ENCODE assay signal across 8 cellular contexts in the genomic region with DNA sequence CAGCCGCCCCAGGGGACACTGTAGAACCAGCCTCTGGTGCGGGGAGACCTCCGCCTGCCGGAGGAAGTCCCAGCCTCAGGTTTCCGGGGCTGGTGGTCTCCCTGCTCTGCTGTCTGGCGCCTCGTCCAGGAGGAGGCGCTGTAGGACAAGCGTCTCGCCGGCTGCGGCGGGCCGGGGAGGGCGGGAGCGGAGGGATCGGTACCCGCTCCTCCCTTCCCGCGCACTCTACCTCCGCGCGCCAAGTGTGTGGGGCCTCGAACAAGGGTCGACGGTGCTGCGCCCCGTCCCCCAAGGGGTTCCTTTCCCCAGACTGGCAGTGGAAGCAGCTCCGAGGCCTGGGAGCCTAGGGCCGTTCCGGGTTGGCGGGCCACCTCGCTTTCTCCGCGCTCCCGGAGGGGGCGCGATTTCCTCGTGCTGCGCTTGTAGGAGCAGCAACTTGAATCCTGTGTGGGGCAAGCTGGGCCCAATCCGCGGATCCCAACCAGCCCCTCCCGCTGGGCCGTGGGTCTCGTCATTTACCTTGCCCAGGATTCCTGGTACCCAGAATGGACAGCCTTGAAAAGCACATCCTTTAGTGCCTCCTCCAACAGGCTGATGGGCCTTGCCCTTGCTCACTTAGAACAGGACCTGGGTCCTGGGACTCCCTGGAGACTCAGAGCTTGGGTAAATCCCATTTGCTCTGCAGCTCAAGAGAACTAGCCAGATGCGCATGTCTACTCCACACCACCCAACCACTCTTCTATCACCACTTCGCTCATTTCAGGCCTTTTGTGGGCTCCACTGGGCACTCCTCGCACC. TPM values are rescaled to one million over a fixed set of nuclear protein-coding genes. Genes with fewer than 3 reads are reported as not detected.
DNase-seq lines count a peak whose midpoint lies in the region; ATAC-seq, FAIRE-seq and TF ChIP-seq lines count a peak whose summit lies in the region.

No MANE protein-coding gene starts in this region.

- H3K56ac ChIP-seq in H1 (replicated peaks; ENCODE audit: insufficient read length, low read depth, low read length), result no peak overlapping the region

- DNase-seq in AG08395 (ENCODE audit: low spot score), result peak; percentile 90
- DNase-seq in NCI-H345 treated with DMSO at 0.1 percent for 48 hours (lab: John Stamatoyannopoulos, UW; ENCODE audit: unreplicated experiment), result peak; percentile 51
- peak; percentile 63 to 67 for DNase-seq in activated CD4-positive, alpha-beta T cell treated with anti-CD3 and anti-CD28 coated beads, Interleukin-2, amount 50 U/mL, for 48 hours
- peak; percentile 66 to 92 for DNase-seq in H1 (ENCODE audit: low read depth in 1 of 2, low spot score in 2 of 2)
- DNase-seq in mesenteric fat pad (ENCODE audit: low spot score), result peak; percentile 92
- DNase-seq in stimulated activated CD8-positive, alpha-beta memory T cell treated with anti-CD3 and anti-CD28 coated beads, Interleukin-2, amount 100 ng/mL, for 48 hours (ENCODE audit: low read depth in 2 of 2), result peak; percentile 59 to 64

- H3K27me3 ChIP-seq in H1 (replicated peaks in 1 of 4; ENCODE audit: control insufficient read depth in 3 of 4, extremely low read depth in 1 of 4, insufficient read depth in 3 of 4, low read length in 3 of 4), result peaks cover 81 to 100% (median 96%) of the 10 kb centered on the region in 4 experiments

- peak overlapping the region; percentile 91 for H4K91ac ChIP-seq in H1 (replicated peaks; ENCODE audit: insufficient read length, low read length)

- peak overlapping the region; percentile 61; the same call in 1 of the 2 replicates for H2BK15ac ChIP-seq in H1 (ENCODE audit: low read length)

- peak overlapping the region; percentile 51; the same call in 1 of the 2 replicates for H3K18ac ChIP-seq in H1 (ENCODE audit: extremely low read depth, low read length)

- no peak overlapping the region for H3K14ac ChIP-seq in H1 (ENCODE audit: insufficient read length)

- no peak for TF ChIP-seq POLR2A in H1 (IDR thresholded peaks at IDR 0.05; ENCODE audit: control extremely low read depth in 1 of 2, low read depth in 2 of 2, low read length in 2 of 2)

- no peak overlapping the region for H4K5ac ChIP-seq in H1 (ENCODE audit: insufficient read length, low read depth, low read length)

- H3K9me3 ChIP-seq in H1 (ENCODE audit: insufficient read depth in 2 of 2, low read depth in 1 of 2, low read length in 1 of 2), result no peaks in the 10 kb centered on the region; a peak in 1 of 4 replicates

- H3K4ac ChIP-seq in H1 (replicated peaks; ENCODE audit: insufficient read length, low read depth, low read length), result no peak overlapping the region

- H3K79me2 ChIP-seq in H1 (ENCODE audit: control insufficient read depth in 1 of 2, insufficient read depth in 2 of 2, low read length in 2 of 2), result no peaks in the 10 kb centered on the region

- peaks cover 3% of the 10 kb centered on the region; the same call in 1 of the 2 replicates for H3K23me2 ChIP-seq in H1 (ENCODE audit: low read depth, low read length)

- H2AK5ac ChIP-seq in H1 (ENCODE audit: low read depth, low read length), result no peak overlapping the region

- CTCF ChIA-PET in H1 (lab: Charles Lee; ENCODE audit: partially characterized antibody), result interaction anchor here (0.6 to 10.0 kb wide), 90 partner anchors 9 to 1620 kb away, joined by 3 to 119 read pairs (median 5); a partner anchor contains a TSS

- no peak overlapping the region; a peak in 1 of 7 replicates for H3K9ac ChIP-seq in H1 (replicated peaks in 1 of 4; ENCODE audit: extremely low read depth in 1 of 4, low read depth in 3 of 4, low read length in 3 of 4)

- POLR2A ChIA-PET in H1 (lab: Charles Lee; ENCODE audit: partially characterized antibody), result interaction anchor here (0.6 to 1.8 kb wide), 4 partner anchors 10 to 48 kb away, joined by 3 to 4 read pairs (median 3); a partner anchor contains a TSS

- 10% methylated on average over 35 of the region's 48 CpGs; no CpG with 5 or more reads in 1 of the 2 experiments for WGBS in H1 (ENCODE audit: extremely low coverage in 1 of 2, insufficient coverage in 1 of 2, insufficient read length in 1 of 2, insufficient replicate concordance in 2 of 2, low coverage in 1 of 2, low lambda C conversion rate in 2 of 2, missing lambda C conversion rate in 1 of 2), 2 experiments

- H2AFZ ChIP-seq in H1 (ENCODE audit: low read length), result no peak overlapping the region; the same call in 1 of the 2 replicates

- peaks cover 7 to 8% of the 10 kb centered on the region in 2 experiments for H4K20me1 ChIP-seq in H1 (replicated peaks in 1 of 2; ENCODE audit: control insufficient read depth in 1 of 2, insufficient read depth in 2 of 2, low read length in 2 of 2)

- H2BK5ac ChIP-seq in H1 (ENCODE audit: low read depth, low read length), result no peak overlapping the region

- TF ChIP-seq EP300 in H1 (IDR thresholded peaks at IDR 0.05; ENCODE audit: borderline replicate concordance in 1 of 2, low read depth in 2 of 2, low read length in 2 of 2), result no peak

- H2BK12ac ChIP-seq in H1 (ENCODE audit: low read depth, low read length), result no peak overlapping the region

- peak; percentile 72 for ATAC-seq in GM18508 (IDR thresholded peaks at IDR 0.05; ENCODE audit: insufficient read depth, unreplicated experiment)
- ATAC-seq in HG02973 (IDR thresholded peaks at IDR 0.05; ENCODE audit: unreplicated experiment), result peak; percentile 92

- TF ChIP-seq CTCF in H1 (IDR thresholded peaks at IDR 0.05; ENCODE audit: control extremely low read depth in 1 of 3, insufficient read depth in 1 of 3, low read depth in 1 of 3, low read length in 3 of 3), result peak; percentile 84 to 96 (median 93)

- H3K36me3 ChIP-seq in H1 (ENCODE audit: control insufficient read depth in 2 of 4, insufficient read depth in 4 of 4, low read length in 3 of 4), result peaks cover 0 to 4% (median 0%) of the 10 kb centered on the region in 4 experiments; a peak in 1 of 8 replicates

- TF ChIP-seq RAD21 in H1 (IDR thresholded peaks at IDR 0.05 in 1 of 2, conservative IDR thresholded peaks at IDR 0.05 in 1 of 2; ENCODE audit: low read depth in 2 of 2, low read length in 2 of 2), result peak; percentile 96

- H3K79me1 ChIP-seq in H1 (ENCODE audit: low read depth, low read length), result no peaks in the 10 kb centered on the region

- H3K4me1 ChIP-seq in H1 (replicated peaks in 1 of 4; ENCODE audit: control insufficient read depth in 3 of 4, insufficient read depth in 4 of 4, low read length in 3 of 4), result peaks cover 0 to 9% (median 3%) of the 10 kb centered on the region in 4 experiments; a peak in 5 of 7 replicates

- H3K4me2 ChIP-seq in H1 (ENCODE audit: insufficient read depth in 1 of 2, low read depth in 2 of 2, low read length in 2 of 2), result peak overlapping the region; percentile 4 to 79

- no peak overlapping the region for H3K27ac ChIP-seq in H1 (ENCODE audit: low read depth, low read length)

- peak overlapping the region; percentile 35 to 67 (median 59) for H3K4me3 ChIP-seq in H1 (ENCODE audit: extremely low read depth in 1 of 4, insufficient read depth in 2 of 4, low read depth in 3 of 4, low read length in 4 of 4)

- H3K23ac ChIP-seq in H1 (ENCODE audit: insufficient read length), result no peak overlapping the region

- H2BK120ac ChIP-seq in H1 (replicated peaks; ENCODE audit: low read depth, low read length), result no peak overlapping the region

- peak; percentile 65 for FAIRE-seq in H1 (lab: Jason Lieb, UNC)

- H2BK20ac ChIP-seq in H1 (ENCODE audit: low read length), result no peak overlapping the region

- no peak overlapping the region for H4K8ac ChIP-seq in H1 (ENCODE audit: extremely low read depth, insufficient read depth, low read length)

RNA-seq across cellular contexts. Expression of a gene that starts 10.6 kb away (rescaled TPM):
- total RNA-seq in H1 (2021; fragmentation: NEBNext Ultra II Directional; extraction: Animal tissue kit (Norgen Biotek cat#: 25700)), result not detected in 2 replicates
- polyA plus RNA-seq in H1 (2011; rRNA removed), result not detected in 2 replicates
- not detected for polyA plus RNA-seq in H1 (2011; cell fraction: cytosol; rRNA removed)
- not detected for polyA plus RNA-seq in H1 (2011; cell fraction: nucleus; rRNA removed)
- polyA plus RNA-seq in H1 (2012, experiment 1 of 2), result not detected in 4 replicates
- not detected for polyA plus RNA-seq in H1 (2012, experiment 2 of 2)
- polyA plus RNA-seq in H1 (2013, experiment 1 of 2), result not detected
- polyA plus RNA-seq in H1 (2013, experiment 2 of 2), result not detected
- polyA minus RNA-seq in H1 (2011; rRNA and poly(A)+ RNA removed), result not detected in 2 replicates
- not detected for polyA minus RNA-seq in H1 (2011; cell fraction: cytosol; rRNA and poly(A)+ RNA removed)
- not detected for polyA minus RNA-seq in H1 (2011; cell fraction: nucleus; rRNA and poly(A)+ RNA removed)
- total RNA-seq in mesenteric fat pad, result 4.1 TPM

RNA-seq across cellular contexts. Expression of a gene that starts 11.2 kb away (rescaled TPM):
- not detected in 2 replicates for total RNA-seq in H1 (2021; fragmentation: NEBNext Ultra II Directional; extraction: Animal tissue kit (Norgen Biotek cat#: 25700))
- polyA plus RNA-seq in H1 (2011; rRNA removed), result not detected in 2 replicates
- not detected for polyA plus RNA-seq in H1 (2011; cell fraction: cytosol; rRNA removed)
- not detected for polyA plus RNA-seq in H1 (2011; cell fraction: nucleus; rRNA removed)
- not detected in 4 replicates for polyA plus RNA-seq in H1 (2012, experiment 1 of 2)
- polyA plus RNA-seq in H1 (2012, experiment 2 of 2), result not detected
- not detected for polyA plus RNA-seq in H1 (2013, experiment 1 of 2)
- not detected for polyA plus RNA-seq in H1 (2013, experiment 2 of 2)
- polyA minus RNA-seq in H1 (2011; rRNA and poly(A)+ RNA removed), result not detected in 2 replicates
- polyA minus RNA-seq in H1 (2011; cell fraction: cytosol; rRNA and poly(A)+ RNA removed), result not detected
- polyA minus RNA-seq in H1 (2011; cell fraction: nucleus; rRNA and poly(A)+ RNA removed), result not detected
- total RNA-seq in mesenteric fat pad, result 13.3 TPM

RNA-seq across cellular contexts. Expression of a gene that starts 16.4 kb away (rescaled TPM):
- not detected in 2 replicates for total RNA-seq in H1 (2021; fragmentation: NEBNext Ultra II Directional; extraction: Animal tissue kit (Norgen Biotek cat#: 25700))
- not detected in 2 replicates for polyA plus RNA-seq in H1 (2011; rRNA removed)
- polyA plus RNA-seq in H1 (2011; cell fraction: cytosol; rRNA removed), result not detected
- polyA plus RNA-seq in H1 (2011; cell fraction: nucleus; rRNA removed), result not detected
- polyA plus RNA-seq in H1 (2012, experiment 1 of 2), result not detected in 4 replicates
- not detected for polyA plus RNA-seq in H1 (2012, experiment 2 of 2)
- polyA plus RNA-seq in H1 (2013, experiment 1 of 2), result not detected
- not detected for polyA plus RNA-seq in H1 (2013, experiment 2 of 2)
- polyA minus RNA-seq in H1 (2011; rRNA and poly(A)+ RNA removed), result not detected in 2 replicates
- polyA minus RNA-seq in H1 (2011; cell fraction: cytosol; rRNA and poly(A)+ RNA removed), result not detected
- not detected for polyA minus RNA-seq in H1 (2011; cell fraction: nucleus; rRNA and poly(A)+ RNA removed)
- total RNA-seq in mesenteric fat pad, result 5.3 TPM

RNA-seq across cellular contexts. Expression of a gene that starts 18.2 kb away (rescaled TPM):
- not detected in 2 replicates for total RNA-seq in H1 (2021; fragmentation: NEBNext Ultra II Directional; extraction: Animal tissue kit (Norgen Biotek cat#: 25700))
- not detected in 2 replicates for polyA plus RNA-seq in H1 (2011; rRNA removed)
- not detected for polyA plus RNA-seq in H1 (2011; cell fraction: cytosol; rRNA removed)
- polyA plus RNA-seq in H1 (2011; cell fraction: nucleus; rRNA removed), result not detected
- polyA plus RNA-seq in H1 (2012, experiment 1 of 2), result not detected in 4 replicates
- polyA plus RNA-seq in H1 (2012, experiment 2 of 2), result not detected
- not detected for polyA plus RNA-seq in H1 (2013, experiment 1 of 2)
- polyA plus RNA-seq in H1 (2013, experiment 2 of 2), result not detected
- not detected in 2 replicates for polyA minus RNA-seq in H1 (2011; rRNA and poly(A)+ RNA removed)
- polyA minus RNA-seq in H1 (2011; cell fraction: cytosol; rRNA and poly(A)+ RNA removed), result not detected
- polyA minus RNA-seq in H1 (2011; cell fraction: nucleus; rRNA and poly(A)+ RNA removed), result not detected
- 6.1 TPM for total RNA-seq in mesenteric fat pad

RNA-seq across cellular contexts. Expression of a gene that starts 24.1 kb away (rescaled TPM):
- not detected in 2 replicates for total RNA-seq in H1 (2021; fragmentation: NEBNext Ultra II Directional; extraction: Animal tissue kit (Norgen Biotek cat#: 25700))
- polyA plus RNA-seq in H1 (2011; rRNA removed), result not detected in 2 replicates
- polyA plus RNA-seq in H1 (2011; cell fraction: cytosol; rRNA removed), result not detected
- not detected for polyA plus RNA-seq in H1 (2011; cell fraction: nucleus; rRNA removed)
- polyA plus RNA-seq in H1 (2012, experiment 1 of 2), result not detected in 4 replicates
- not detected for polyA plus RNA-seq in H1 (2012, experiment 2 of 2)
- polyA plus RNA-seq in H1 (2013, experiment 1 of 2), result not detected
- polyA plus RNA-seq in H1 (2013, experiment 2 of 2), result not detected
- polyA minus RNA-seq in H1 (2011; rRNA and poly(A)+ RNA removed), result not detected in 2 replicates
- not detected for polyA minus RNA-seq in H1 (2011; cell fraction: cytosol; rRNA and poly(A)+ RNA removed)
- not detected for polyA minus RNA-seq in H1 (2011; cell fraction: nucleus; rRNA and poly(A)+ RNA removed)
- 1.7 TPM for total RNA-seq in mesenteric fat pad

Comparison
In these comparisons a context has a peak if more than half of its experiments do, and no peak if none do; other contexts are left out.
1. RNA of a gene that starts 11.2 kb away (total RNA-seq): 13.3 TPM in mesenteric fat pad (single experiment); not detected in H1; every median in the first group is over 10 times any median in the second.
2. Peak in every context shown above with its lines, with median percentiles within 50 percentile points of each other: DNase-seq.